8 cellular contexts compared by ENCODE assay signal in genomic region chr20:47501483-47502270, GRCh38. TPM values are rescaled to one million over a fixed set of nuclear protein-coding genes. Genes with fewer than 3 reads are reported as not detected.
DNase-seq lines count a peak whose midpoint lies in the region; ATAC-seq and TF ChIP-seq lines count a peak whose summit lies in the region.

NCOA3 (plus strand) TSS chr20:47501887; CDS start chr20:47622248, 120,361 bp downstream.

- no peaks in the 10 kb centered on the region for H3K9me3 Mint-ChIP-seq in progenitor cell of endocrine pancreas (ENCODE audit: low read depth)

- H3K36me3 Mint-ChIP-seq in progenitor cell of endocrine pancreas (ENCODE audit: insufficient read depth), result no peaks in the 10 kb centered on the region

- H3K9me3 ChIP-seq in adrenal gland (replicated peaks in 1 of 3), result no peaks in the 10 kb centered on the region
- peaks cover under 1% of the 10 kb centered on the region for H3K9me3 ChIP-seq in left ventricle myocardium inferior (replicated peaks)
- H3K9me3 ChIP-seq in upper lobe of right lung, result no peaks in the 10 kb centered on the region

- H3K27ac ChIP-seq in adrenal gland, result peak within 1 kb of the TSS; percentile 12 to 94 (median 90)
- peak within 1 kb of the TSS; percentile 98 for H3K27ac ChIP-seq in left ventricle myocardium inferior (replicated peaks)
- peak within 1 kb of the TSS; percentile 95 for H3K27ac ChIP-seq in upper lobe of right lung

- H3K27ac Mint-ChIP-seq in progenitor cell of endocrine pancreas, result peak within 1 kb of the TSS; percentile 99

- H3K36me3 ChIP-seq in adrenal gland (replicated peaks in 1 of 2) (no peaks in the 10 kb centered on the region), left ventricle myocardium inferior (no peaks in the 10 kb centered on the region), upper lobe of right lung (no peaks in the 10 kb centered on the region)

- no peaks in the 10 kb centered on the region for H3K27me3 Mint-ChIP-seq in progenitor cell of endocrine pancreas

- H3K4me3 ChIP-seq in GM12875 (ENCODE audit: low read depth, low read length), result peak within 1 kb of the TSS; percentile 73
- H3K4me3 ChIP-seq in adrenal gland, result peak within 1 kb of the TSS; percentile 49 to 99 (median 83)
- peak within 1 kb of the TSS; percentile 99 for H3K4me3 ChIP-seq in left ventricle myocardium inferior
- peak within 1 kb of the TSS; percentile 91 for H3K4me3 ChIP-seq in upper lobe of right lung

- H3K4me1 ChIP-seq in adrenal gland (replicated peaks in 1 of 2) (peaks cover 14 to 26% of the 10 kb centered on the region in 2 donors), left ventricle myocardium inferior (peaks cover 60% of the 10 kb centered on the region), upper lobe of right lung (peaks cover 25% of the 10 kb centered on the region)

- H3K27me3 ChIP-seq in adrenal gland, result no peaks in the 10 kb centered on the region
- H3K27me3 ChIP-seq in left ventricle myocardium inferior (ENCODE audit: low read depth), result no peaks in the 10 kb centered on the region
- no peaks in the 10 kb centered on the region for H3K27me3 ChIP-seq in upper lobe of right lung

- peak; percentile 44 for TF ChIP-seq CTCF in GM12875 (IDR thresholded peaks at IDR 0.05; ENCODE audit: borderline replicate concordance, insufficient read depth, low read depth, low read length)
- TF ChIP-seq CTCF in adrenal gland (IDR thresholded peaks at IDR 0.05), result peak; percentile 39 to 91 (median 64)
- TF ChIP-seq CTCF in left ventricle myocardium inferior (IDR thresholded peaks at IDR 0.05; ENCODE audit: borderline replicate concordance), result peak; percentile 73
- TF ChIP-seq CTCF in progenitor cell of endocrine pancreas (IDR thresholded peaks at IDR 0.05; ENCODE audit: unreplicated experiment), result peak; percentile 51
- TF ChIP-seq CTCF in upper lobe of right lung (IDR thresholded peaks at IDR 0.05), result peak; percentile 56

- ATAC-seq in HG02798 (IDR thresholded peaks at IDR 0.05; ENCODE audit: poor library complexity, unreplicated experiment) (peak; percentile 89), upper lobe of right lung (peak; percentile 99)

- intact Hi-C loops in adrenal gland (cut with DNase I), result loop anchor here in 1 of 2 donors (10.0 kb wide), 1 partner anchor 63 kb away; no protein-coding TSS in a partner anchor
- intact Hi-C loops in left ventricle myocardium inferior (cut with micrococcal nuclease), result loop anchor here (10.0 kb wide), 1 partner anchor 113 kb away; no protein-coding TSS in a partner anchor
- intact Hi-C loops in upper lobe of right lung (cut with DNase I), result no loop called here

- DNase-seq in NCI-H146 treated with DMSO at 0.1 percent for 48 hours (lab: John Stamatoyannopoulos, UW; ENCODE audit: unreplicated experiment) (peak; percentile 96), T-helper 1 cell (peak; percentile 72 to 95 (median 81)), adrenal gland (peak; percentile 94 to 97 (median 96)), left ventricle myocardium inferior (peak; percentile 97), progenitor cell of endocrine pancreas (ENCODE audit: low spot score, unreplicated experiment) (peak; percentile 95), upper lobe of right lung (peak; percentile 98)

- 0 to 1% (median 1%) methylated on average over 29 to 74 of the region's 74 CpGs for WGBS in adrenal gland, 4 donors

- peak within 1 kb of the TSS; percentile 98 for H3K4me3 Mint-ChIP-seq in progenitor cell of endocrine pancreas (ENCODE audit: low read depth)

- H3K4me1 Mint-ChIP-seq in progenitor cell of endocrine pancreas (ENCODE audit: low read depth), result peaks cover 25% of the 10 kb centered on the region

- TF ChIP-seq POLR2A in adrenal gland (IDR thresholded peaks at IDR 0.05), result peak; percentile 96 to 99

RNA-seq across cellular contexts. Expression of gene NCOA3, which starts in this region (rescaled TPM):
- 10 to 100 TPM; 19.0 to 35.6 (median 24.2) TPM for total RNA-seq in adrenal gland
- polyA plus RNA-seq in adrenal gland, result 10 to 100 TPM in 1 of 3 donors, 1 to 10 TPM in 2; 2.6 to 15.4 (median 5.9) TPM
- total RNA-seq in left ventricle myocardium inferior, result 23.8 TPM
- 37.7 and 42.8 TPM in 2 replicates for total RNA-seq in progenitor cell of endocrine pancreas
- total RNA-seq in upper lobe of right lung, result 48.8 TPM

Comparison
In these comparisons a context has a peak if more than half of its experiments do, and no peak if none do; other contexts are left out.
1. Peak in every context shown above with its lines: DNase-seq, ATAC-seq, H3K4me3 ChIP-seq and H3K27ac ChIP-seq.